13 cellular contexts compared by ENCODE assay signal in genomic region chr2:189574793-189575475, GRCh38. TPM values are rescaled to one million over a fixed set of nuclear protein-coding genes. Genes with fewer than 3 reads are reported as not detected.
DNase-seq lines count a peak whose midpoint lies in the region; ATAC-seq and TF ChIP-seq lines count a peak whose summit lies in the region.
"Had no signal": no experiment of that assay in that cellular context is flagged by ENCODE, and none has a peak within 500 bp of the region (broad histone marks: within the 10 kb centered on the region; RNA-seq: fewer than 3 reads in every experiment).

No MANE protein-coding gene starts in this region.

- H3K9me3 ChIP-seq in body of pancreas (no peaks in the 10 kb centered on the region), skeletal muscle tissue (ENCODE audit: control insufficient read depth in 3 of 3, low read length in 3 of 3) (no peaks in the 10 kb centered on the region)

- H3K4me3 ChIP-seq in body of pancreas (no peak overlapping the region), skeletal muscle tissue (ENCODE audit: low read length in 3 of 3) (peak overlapping the region in 1 of 3 donors; percentile 16)

- no peak for TF ChIP-seq POLR2A in body of pancreas (IDR thresholded peaks at IDR 0.05)

- peaks cover 0 to 22% of the 10 kb centered on the region in 2 donors for H3K36me3 ChIP-seq in body of pancreas (replicated peaks in 1 of 2; ENCODE audit: insufficient read depth in 1 of 2, low read depth in 2 of 2)
- H3K36me3 ChIP-seq in skeletal muscle tissue (ENCODE audit: control insufficient read depth in 3 of 3, insufficient read depth in 3 of 3, low read length in 3 of 3): peaks cover 12 to 40% (median 37%) of the 10 kb centered on the region in 3 donors

- peak; percentile 18 for DNase-seq in HK-2 (ENCODE audit: unreplicated experiment)
- DNase-seq in body of pancreas: no peak
- peak; percentile 56 for DNase-seq in left lobe of liver (ENCODE audit: low spot score)
- DNase-seq in AG08396 (ENCODE audit: low spot score): no peak
- no peak for DNase-seq in SKM-1 (lab: John Stamatoyannopoulos, UW; ENCODE audit: unreplicated experiment)
- DNase-seq in anterior cingulate cortex (lab: John Stamatoyannopoulos, UW): no peak
- DNase-seq: activated CD4-positive, alpha-beta T cell treated with anti-CD3 and anti-CD28 coated beads, Interleukin-2, amount 10 ng/mL, durations not matched to agents 24 days and 14 days; activated effector memory CD4-positive, alpha-beta T cell treated with anti-CD3 and anti-CD28 coated beads, Interleukin-2, amount 50 U/mL, for 16 hours; NCI-H2171; stimulated activated CD4-positive, alpha-beta T cell treated with anti-CD3 and anti-CD28 coated beads, Interleukin-2, amount 100 ng/mL, for 24 hours had no signal

- TF ChIP-seq CTCF in body of pancreas (IDR thresholded peaks at IDR 0.05): no peak

- ATAC-seq in body of pancreas (peak; percentile 81), left lobe of liver (peak; percentile 67), GM21447 (IDR thresholded peaks at IDR 0.05; ENCODE audit: unreplicated experiment) (no peak)
- ATAC-seq: SK-N-SH treated with all-trans-retinoic acid at 6 μM for 48 hours had no signal

- intact Hi-C loops in body of pancreas (cut with DNase I): no loop called here

- no peak overlapping the region for H3K9ac ChIP-seq in skeletal muscle tissue (ENCODE audit: low read depth in 1 of 3, low read length in 3 of 3)

- 41 to 49% methylated on average over 5 of the region's 5 CpGs for WGBS in body of pancreas, 2 donors

- no peaks in the 10 kb centered on the region for H3K27me3 ChIP-seq in body of pancreas
- no peaks in the 10 kb centered on the region for H3K27me3 ChIP-seq in skeletal muscle tissue (ENCODE audit: control insufficient read depth in 3 of 3, insufficient read depth in 3 of 3, low read length in 3 of 3)

- H3K27ac ChIP-seq in body of pancreas (peak overlapping the region; percentile 12 to 72 (median 54)), skeletal muscle tissue (ENCODE audit: low read depth, low read length) (peak overlapping the region; percentile 2)

- H3K4me1 ChIP-seq in body of pancreas (peaks cover 56% of the 10 kb centered on the region), skeletal muscle tissue (ENCODE audit: control insufficient read depth in 3 of 3, insufficient read depth in 3 of 3, low read length in 3 of 3) (peaks cover 23 to 37% (median 32%) of the 10 kb centered on the region in 3 donors)

RNA-seq across cellular contexts. Expression of gene SLC40A1, which starts 5.7 kb away (rescaled TPM):
- total RNA-seq in body of pancreas: 10 to 100 TPM; 30.3 to 61.2 TPM
- total RNA-seq in left lobe of liver: 151 TPM
- total RNA-seq in skeletal muscle tissue: 97.6 TPM

Comparison
In these comparisons a context has a peak if more than half of its experiments do, and no peak if none do; other contexts are left out.
1. DNase-seq: peak in HK-2 (single experiment) and left lobe of liver (single experiment); none in body of pancreas (0 of 4), AG08396 (single experiment), SKM-1 (single experiment) and anterior cingulate cortex (0 of 58).